ENCODE assay signal across 8 cellular contexts in genomic region chr11:10770626-10771254, GRCh38. TPM values are rescaled to one million over a fixed set of nuclear protein-coding genes. Genes with fewer than 3 reads are reported as not detected.
A peak's percentile ranks its signal among the peaks of the same experiment; 100 is the strongest.
DNase-seq lines count a peak whose midpoint lies in the region; ATAC-seq and TF ChIP-seq lines count a peak whose summit lies in the region.

No MANE protein-coding gene starts in this region.

- peak; percentile 40 for DNase-seq in COLO668 (lab: John Stamatoyannopoulos, UW; ENCODE audit: unreplicated experiment)
- peak; percentile 76 for DNase-seq in OCI-M1 (lab: John Stamatoyannopoulos, UW)
- DNase-seq in choroid plexus epithelial cell (ENCODE audit: low read depth), result peak; percentile 72
- DNase-seq in memory B cell (ENCODE audit: low spot score in 2 of 2), result no peak
- DNase-seq in T-helper 17 cell, result no peak

- peak; percentile 51 for ATAC-seq in GM21423 (IDR thresholded peaks at IDR 0.05; ENCODE audit: unreplicated experiment)
- ATAC-seq in memory B cell (ENCODE audit: low read depth), result peak; percentile 41
- ATAC-seq in HG02763 (IDR thresholded peaks at IDR 0.05; ENCODE audit: unreplicated experiment), result no peak
- ATAC-seq in T-helper 17 cell, result no peak
- no peak for ATAC-seq in HG03045 (IDR thresholded peaks at IDR 0.05; ENCODE audit: unreplicated experiment)

- H3K4me1 Mint-ChIP-seq in memory B cell (no peaks in the 10 kb centered on the region), T-helper 17 cell (no peaks in the 10 kb centered on the region)

- H3K27ac Mint-ChIP-seq in memory B cell (no peak overlapping the region), T-helper 17 cell (no peak overlapping the region)

- no peak overlapping the region for H3K4me3 ChIP-seq in choroid plexus epithelial cell (ENCODE audit: low read depth, low read length)

- H3K4me3 Mint-ChIP-seq in memory B cell (no peak overlapping the region), T-helper 17 cell (no peak overlapping the region)

- H3K9me3 ChIP-seq in T-helper 17 cell (ENCODE audit: control insufficient read depth, low read length, poor library complexity, severe bottlenecking), result no peaks in the 10 kb centered on the region

- H3K36me3 Mint-ChIP-seq in memory B cell, result peaks cover 47% of the 10 kb centered on the region
- H3K36me3 Mint-ChIP-seq in T-helper 17 cell (ENCODE audit: low read depth), result peaks cover 12% of the 10 kb centered on the region

- TF ChIP-seq CTCF in choroid plexus epithelial cell (conservative IDR thresholded peaks at IDR 0.05; ENCODE audit: low read depth, low read length), result peak; percentile 89

- H3K27me3 Mint-ChIP-seq in memory B cell (no peaks in the 10 kb centered on the region), T-helper 17 cell (no peaks in the 10 kb centered on the region)

- no peaks in the 10 kb centered on the region for H3K9me3 Mint-ChIP-seq in memory B cell

RNA-seq across cellular contexts. Expression of gene CTR9, which starts 19.7 kb away (rescaled TPM):
- total RNA-seq in T-helper 17 cell, result 10 to 100 TPM; 27.3 to 28.8 TPM

RNA-seq across cellular contexts. Expression of gene EIF4G2, which starts 38.0 kb away (rescaled TPM):
- total RNA-seq in T-helper 17 cell, result 100 to 1,000 TPM; 819 to 942 TPM

Comparison
In these comparisons a context has a peak if more than half of its experiments do, and no peak if none do; other contexts are left out.
1. DNase-seq: peak in COLO668 (single experiment), OCI-M1 (single experiment) and choroid plexus epithelial cell (single experiment); none in memory B cell (0 of 2) and T-helper 17 cell (0 of 3).
2. ATAC-seq: peak in GM21423 (single experiment) and memory B cell (single experiment); none in HG02763 (single experiment), T-helper 17 cell (single experiment) and HG03045 (single experiment).